In the genomic region with DNA sequence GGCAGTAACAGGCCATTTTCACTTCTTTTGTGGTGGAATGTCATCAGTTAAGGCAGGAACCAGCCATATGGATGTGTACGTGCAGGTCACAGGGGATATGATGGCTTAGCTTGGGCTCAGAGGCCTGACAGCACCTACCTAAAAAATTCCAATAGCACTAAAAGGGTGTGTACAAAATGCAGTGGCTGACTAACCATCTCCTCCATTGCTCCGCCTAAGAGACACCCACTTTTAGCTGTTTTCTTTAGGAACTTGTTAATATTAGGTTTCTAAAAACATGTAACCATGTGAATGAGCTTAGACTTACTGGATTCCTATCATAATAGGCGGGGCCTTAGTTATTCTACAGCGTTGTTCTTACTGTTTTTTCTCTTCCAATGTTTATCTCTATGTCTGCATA, we compare ENCODE assay signal across 2 cellular contexts.
TF ChIP-seq lines count a peak whose summit lies in the region.

No MANE protein-coding gene starts in this region.

TF ChIP-seq in GM23338, 12 proteins besides CTCF, POLR2A, EP300 and RAD21:
- TF ChIP-seq, protein P1, sequence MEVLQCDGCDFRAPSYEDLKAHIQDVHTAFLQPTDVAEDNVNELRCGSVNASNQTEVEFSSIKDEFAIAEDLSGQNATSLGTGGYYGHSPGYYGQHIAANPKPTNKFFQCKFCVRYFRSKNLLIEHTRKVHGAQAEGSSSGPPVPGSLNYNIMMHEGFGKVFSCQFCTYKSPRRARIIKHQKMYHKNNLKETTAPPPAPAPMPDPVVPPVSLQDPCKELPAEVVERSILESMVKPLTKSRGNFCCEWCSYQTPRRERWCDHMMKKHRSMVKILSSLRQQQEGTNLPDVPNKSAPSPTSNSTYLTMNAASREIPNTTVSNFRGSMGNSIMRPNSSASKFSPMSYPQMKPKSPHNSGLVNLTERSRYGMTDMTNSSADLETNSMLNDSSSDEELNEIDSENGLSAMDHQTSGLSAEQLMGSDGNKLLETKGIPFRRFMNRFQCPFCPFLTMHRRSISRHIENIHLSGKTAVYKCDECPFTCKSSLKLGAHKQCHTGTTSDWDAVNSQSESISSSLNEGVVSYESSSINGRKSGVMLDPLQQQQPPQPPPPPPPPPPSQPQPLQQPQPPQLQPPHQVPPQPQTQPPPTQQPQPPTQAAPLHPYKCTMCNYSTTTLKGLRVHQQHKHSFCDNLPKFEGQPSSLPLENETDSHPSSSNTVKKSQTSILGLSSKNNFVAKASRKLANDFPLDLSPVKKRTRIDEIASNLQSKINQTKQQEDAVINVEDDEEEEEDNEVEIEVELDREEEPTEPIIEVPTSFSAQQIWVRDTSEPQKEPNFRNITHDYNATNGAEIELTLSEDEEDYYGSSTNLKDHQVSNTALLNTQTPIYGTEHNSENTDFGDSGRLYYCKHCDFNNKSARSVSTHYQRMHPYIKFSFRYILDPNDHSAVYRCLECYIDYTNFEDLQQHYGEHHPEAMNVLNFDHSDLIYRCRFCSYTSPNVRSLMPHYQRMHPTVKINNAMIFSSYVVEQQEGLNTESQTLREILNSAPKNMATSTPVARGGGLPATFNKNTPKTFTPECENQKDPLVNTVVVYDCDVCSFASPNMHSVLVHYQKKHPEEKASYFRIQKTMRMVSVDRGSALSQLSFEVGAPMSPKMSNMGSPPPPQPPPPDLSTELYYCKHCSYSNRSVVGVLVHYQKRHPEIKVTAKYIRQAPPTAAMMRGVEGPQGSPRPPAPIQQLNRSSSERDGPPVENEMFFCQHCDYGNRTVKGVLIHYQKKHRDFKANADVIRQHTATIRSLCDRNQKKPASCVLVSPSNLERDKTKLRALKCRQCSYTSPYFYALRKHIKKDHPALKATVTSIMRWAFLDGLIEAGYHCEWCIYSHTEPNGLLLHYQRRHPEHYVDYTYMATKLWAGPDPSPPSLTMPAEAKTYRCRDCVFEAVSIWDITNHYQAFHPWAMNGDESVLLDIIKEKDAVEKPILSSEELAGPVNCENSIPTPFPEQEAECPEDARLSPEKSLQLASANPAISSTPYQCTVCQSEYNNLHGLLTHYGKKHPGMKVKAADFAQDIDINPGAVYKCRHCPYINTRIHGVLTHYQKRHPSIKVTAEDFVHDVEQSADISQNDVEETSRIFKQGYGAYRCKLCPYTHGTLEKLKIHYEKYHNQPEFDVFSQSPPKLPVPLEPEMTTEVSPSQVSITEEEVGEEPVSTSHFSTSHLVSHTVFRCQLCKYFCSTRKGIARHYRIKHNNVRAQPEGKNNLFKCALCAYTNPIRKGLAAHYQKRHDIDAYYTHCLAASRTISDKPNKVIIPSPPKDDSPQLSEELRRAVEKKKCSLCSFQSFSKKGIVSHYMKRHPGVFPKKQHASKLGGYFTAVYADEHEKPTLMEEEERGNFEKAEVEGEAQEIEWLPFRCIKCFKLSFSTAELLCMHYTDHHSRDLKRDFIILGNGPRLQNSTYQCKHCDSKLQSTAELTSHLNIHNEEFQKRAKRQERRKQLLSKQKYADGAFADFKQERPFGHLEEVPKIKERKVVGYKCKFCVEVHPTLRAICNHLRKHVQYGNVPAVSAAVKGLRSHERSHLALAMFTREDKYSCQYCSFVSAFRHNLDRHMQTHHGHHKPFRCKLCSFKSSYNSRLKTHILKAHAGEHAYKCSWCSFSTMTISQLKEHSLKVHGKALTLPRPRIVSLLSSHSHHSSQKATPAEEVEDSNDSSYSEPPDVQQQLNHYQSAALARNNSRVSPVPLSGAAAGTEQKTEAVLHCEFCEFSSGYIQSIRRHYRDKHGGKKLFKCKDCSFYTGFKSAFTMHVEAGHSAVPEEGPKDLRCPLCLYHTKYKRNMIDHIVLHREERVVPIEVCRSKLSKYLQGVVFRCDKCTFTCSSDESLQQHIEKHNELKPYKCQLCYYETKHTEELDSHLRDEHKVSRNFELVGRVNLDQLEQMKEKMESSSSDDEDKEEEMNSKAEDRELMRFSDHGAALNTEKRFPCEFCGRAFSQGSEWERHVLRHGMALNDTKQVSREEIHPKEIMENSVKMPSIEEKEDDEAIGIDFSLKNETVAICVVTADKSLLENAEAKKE (CRISPR knock-in tag; IDR thresholded peaks at IDR 0.05) = no peak
- no peak for TF ChIP-seq ZNF114 (CRISPR knock-in tag; IDR thresholded peaks at IDR 0.05)
- TF ChIP-seq NANOG (IDR thresholded peaks at IDR 0.05; ENCODE audit: borderline replicate concordance) = 0 out of 2 replicates have a peak, but pooled peaks have one; percentile 16
- TF ChIP-seq EZH2phosphoT487 (IDR thresholded peaks at IDR 0.05; ENCODE audit: unreplicated experiment) = no peak

TF ChIP-seq in H1, 55 proteins besides CTCF, POLR2A, EP300 and RAD21:
- no peak for TF ChIP-seq CHD1 (IDR thresholded peaks at IDR 0.05; ENCODE audit: low read depth, low read length)
- TF ChIP-seq SUZ12 (IDR thresholded peaks at IDR 0.05; ENCODE audit: low read length) = no peak
- TF ChIP-seq TBP (IDR thresholded peaks at IDR 0.05; ENCODE audit: low read depth, low read length) = no peak
- TF ChIP-seq TCF12 (IDR thresholded peaks at IDR 0.05; ENCODE audit: low read depth, low read length) = no peak
- no peak for TF ChIP-seq TAF7 (optimal IDR thresholded peaks at IDR 0.05; ENCODE audit: borderline replicate concordance, low read depth, low read length)
- TF ChIP-seq, protein P2, sequence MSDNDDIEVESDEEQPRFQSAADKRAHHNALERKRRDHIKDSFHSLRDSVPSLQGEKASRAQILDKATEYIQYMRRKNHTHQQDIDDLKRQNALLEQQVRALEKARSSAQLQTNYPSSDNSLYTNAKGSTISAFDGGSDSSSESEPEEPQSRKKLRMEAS (IDR thresholded peaks at IDR 0.05) = no peak
